Comparison of ENCODE assay signal across 30 cellular contexts in the genomic region with DNA sequence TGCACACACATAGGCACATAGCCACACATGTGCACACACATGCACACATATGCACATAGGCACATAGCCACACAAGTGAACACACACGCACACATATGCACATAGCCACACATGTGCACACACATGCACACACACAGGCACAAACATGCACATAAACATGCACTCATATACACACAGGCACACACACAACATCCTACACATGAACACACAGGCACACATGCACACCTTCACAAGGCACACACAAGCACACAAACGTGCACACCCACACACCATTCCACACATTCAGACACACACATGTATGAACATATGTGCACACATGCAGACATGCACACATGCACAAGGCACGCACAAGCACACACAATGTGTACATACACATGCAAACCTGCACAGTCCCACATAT.
"Had no signal": no experiment of that assay in that cellular context is flagged by ENCODE, and none has a peak within 500 bp of the region (broad histone marks: within the 10 kb centered on the region; RNA-seq: fewer than 3 reads in every experiment).

No MANE protein-coding gene starts in this region.

- DNase-seq: activated CD4-positive, alpha-beta T cell treated with anti-CD3 and anti-CD28 coated beads, Interleukin-2, amount 10 ng/mL, durations not matched to agents 24 days and 14 days; activated CD4-positive, alpha-beta T cell treated with anti-CD3 and anti-CD28 coated beads, Interleukin-2, amount 50 U/mL, for 4 hours; activated CD8-positive, alpha-beta T cell treated with anti-CD3 and anti-CD28 coated beads for 36 hours; activated effector memory CD4-positive, alpha-beta T cell treated with Interleukin-2 at 50 U/mL for 16 hours; activated naive CD4-positive, alpha-beta T cell treated with anti-CD3 and anti-CD28 coated beads, Interleukin-2, amount 10 ng/mL, durations not matched to agents 7 days and 5 days; activated naive CD8-positive, alpha-beta T cell treated with anti-CD3 and anti-CD28 coated beads, Interleukin-2, amount 50 U/mL, for 24 hours; activated T-cell treated with anti-CD3 and anti-CD28 coated beads, Interleukin-2, amount 50 U/mL, for 1 hour; anterior cingulate cortex; central memory CD4-positive, alpha-beta T cell; NCI-H1092 treated with DMSO at 0.1 percent for 48 hours; NCI-H146; NCI-H187; NCI-H2029 treated with DMSO at 0.1 percent for 48 hours; NCI-H2107; NCI-H2171; NCI-H510A; NCI-H526; NK-92 treated with Interleukin-12 subunit alpha and Interleukin-12 subunit beta, amount 100 ng/mL, for 24 hours; PC-3; SIG-M5; T-cell; T1000; WERI-Rb-1 had no signal

- H3K36me3 ChIP-seq: Peyer's patch, WERI-Rb-1 had no signal

- ATAC-seq: activated CD8-positive, alpha-beta T cell treated with anti-CD3 and anti-CD28 coated beads for 36 hours; activated naive CD8-positive, alpha-beta T cell treated with anti-CD3 and anti-CD28 coated beads, Interleukin-2, amount 50 U/mL, for 24 hours; PC-3; Right ventricle myocardium inferior; SK-N-SH treated with all-trans-retinoic acid at 6 μM for 48 hours; T-cell had no signal

- H3K4me3 Mint-ChIP-seq: activated CD4-positive, alpha-beta T cell treated with anti-CD3 and anti-CD28 coated beads, Interleukin-2, amount 10 ng/mL, durations not matched to agents 24 days and 14 days; activated CD8-positive, alpha-beta T cell treated with anti-CD3 and anti-CD28 coated beads for 36 hours; activated naive CD4-positive, alpha-beta T cell treated with anti-CD3 and anti-CD28 coated beads, Interleukin-2, amount 10 ng/mL, durations not matched to agents 7 days and 5 days; activated naive CD8-positive, alpha-beta T cell; activated naive CD8-positive, alpha-beta T cell treated with anti-CD3 and anti-CD28 coated beads, Interleukin-2, amount 50 U/mL, for 24 hours; activated T-helper 1 cell treated with anti-CD3 and anti-CD28 coated beads, Interleukin-12 subunit alpha, Interleukin-12 subunit beta, Interleukin-2, Interleukin-4 antibody, amounts not matched to agents 30 ng/mL and 10 ng/mL and 1 ng/mL, durations not matched to agents 14 hours and 24 hours and 36 hours; T-cell had no signal

- H3K9me3 ChIP-seq: Peyer's patch had no signal

- H3K27me3 Mint-ChIP-seq: activated CD4-positive, alpha-beta T cell treated with anti-CD3 and anti-CD28 coated beads, Interleukin-2, amount 10 ng/mL, durations not matched to agents 24 days and 14 days; activated CD8-positive, alpha-beta T cell treated with anti-CD3 and anti-CD28 coated beads for 36 hours; activated naive CD4-positive, alpha-beta T cell treated with anti-CD3 and anti-CD28 coated beads, Interleukin-2, amount 10 ng/mL, durations not matched to agents 7 days and 5 days; activated naive CD8-positive, alpha-beta T cell; activated naive CD8-positive, alpha-beta T cell treated with anti-CD3 and anti-CD28 coated beads, Interleukin-2, amount 50 U/mL, for 24 hours had no signal

- H3K27ac ChIP-seq: RWPE1 had no signal

- H3K4me1 Mint-ChIP-seq: activated CD4-positive, alpha-beta T cell treated with anti-CD3 and anti-CD28 coated beads, Interleukin-2, amount 10 ng/mL, durations not matched to agents 24 days and 14 days; activated naive CD4-positive, alpha-beta T cell treated with anti-CD3 and anti-CD28 coated beads, Interleukin-2, amount 10 ng/mL, durations not matched to agents 7 days and 5 days; activated naive CD8-positive, alpha-beta T cell treated with anti-CD3 and anti-CD28 coated beads, Interleukin-2, amount 50 U/mL, for 24 hours; T-cell had no signal

- H3K36me3 Mint-ChIP-seq: activated naive CD4-positive, alpha-beta T cell treated with anti-CD3 and anti-CD28 coated beads, Interleukin-2, amount 10 ng/mL, durations not matched to agents 7 days and 5 days; activated naive CD8-positive, alpha-beta T cell; brain; T-cell had no signal

- H3K4me3 ChIP-seq: Peyer's patch had no signal

- H3K27ac Mint-ChIP-seq: activated CD4-positive, alpha-beta T cell treated with anti-CD3 and anti-CD28 coated beads, Interleukin-2, amount 10 ng/mL, durations not matched to agents 24 days and 14 days; activated CD8-positive, alpha-beta T cell treated with anti-CD3 and anti-CD28 coated beads for 36 hours; activated naive CD4-positive, alpha-beta T cell treated with anti-CD3 and anti-CD28 coated beads, Interleukin-2, amount 10 ng/mL, durations not matched to agents 7 days and 5 days; activated naive CD8-positive, alpha-beta T cell; activated naive CD8-positive, alpha-beta T cell treated with anti-CD3 and anti-CD28 coated beads, Interleukin-2, amount 50 U/mL, for 24 hours; activated T-helper 1 cell treated with anti-CD3 and anti-CD28 coated beads, Interleukin-12 subunit alpha, Interleukin-12 subunit beta, Interleukin-2, Interleukin-4 antibody, amounts not matched to agents 30 ng/mL and 10 ng/mL and 1 ng/mL, durations not matched to agents 14 hours and 24 hours and 36 hours; T-cell had no signal

- H3K27me3 ChIP-seq: Peyer's patch had no signal
